In the genomic region with DNA sequence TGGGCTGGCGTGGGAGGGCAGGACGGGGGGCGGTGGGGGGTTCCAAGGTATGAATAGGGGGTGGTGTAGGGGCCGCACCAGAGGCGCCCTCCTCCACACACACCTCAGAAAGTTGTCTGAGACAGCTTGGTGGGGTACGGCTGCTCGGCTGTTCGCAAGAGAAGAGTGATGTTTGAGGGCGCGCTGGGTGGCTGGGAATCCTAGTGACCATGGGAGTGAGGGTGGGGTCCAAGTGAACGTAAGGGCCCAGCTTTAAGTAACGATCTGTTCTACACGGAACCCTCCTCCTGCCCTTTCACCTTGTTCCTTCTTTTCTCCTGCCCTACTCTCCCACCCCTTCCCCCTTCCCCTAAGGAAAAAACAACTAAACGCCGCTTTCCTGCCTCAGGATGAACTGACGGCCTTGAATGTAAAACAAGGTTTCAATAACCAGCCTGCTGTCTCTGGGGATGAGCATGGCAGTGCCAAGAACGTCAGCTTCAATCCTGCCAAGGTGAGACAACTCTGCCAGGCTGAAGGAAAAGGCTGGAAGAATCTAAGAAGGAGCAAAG, we compare ENCODE assay signal across 9 cellular contexts. TPM values are rescaled to one million over a fixed set of nuclear protein-coding genes. Genes with fewer than 3 reads are reported as not detected.
DNase-seq lines count a peak whose midpoint lies in the region; ATAC-seq and TF ChIP-seq lines count a peak whose summit lies in the region.
"Had no signal": no experiment of that assay in that cellular context is flagged by ENCODE, and none has a peak within 500 bp of the region (broad histone marks: within the 10 kb centered on the region; RNA-seq: fewer than 3 reads in every experiment).

No MANE protein-coding gene starts in this region.

- H3K4me1 ChIP-seq in Caco-2 = no peaks in the 10 kb centered on the region
- H3K4me1 ChIP-seq in KMS-11 (ENCODE audit: low read depth, poor library complexity, severe bottlenecking) = peaks cover 6% of the 10 kb centered on the region
- H3K4me1 ChIP-seq in colonic mucosa = no peaks in the 10 kb centered on the region
- H3K4me1 ChIP-seq in mononuclear cell (ENCODE audit: insufficient read depth, low read length) = peaks cover 22% of the 10 kb centered on the region

- POLR2A ChIA-PET in Caco-2 (lab: Charles Lee) = interaction anchor here (0.7 to 2.2 kb wide), 3 partner anchors 12 to 247 kb away, joined by 3 to 8 read pairs (median 4); no protein-coding TSS in a partner anchor

- peak overlapping the region; percentile 45; the same call in 1 of the 2 replicates for H3K4me2 ChIP-seq in KMS-11

- H3K4me3 ChIP-seq in Caco-2 (ENCODE audit: low read depth, low read length) = peak overlapping the region; percentile 71
- H3K4me3 ChIP-seq in KMS-11 (IDR thresholded peaks at IDR 0.05; ENCODE audit: insufficient read depth, low read depth, low read length) = no peak overlapping the region
- peak overlapping the region; percentile 42 for H3K4me3 ChIP-seq in colonic mucosa
- peak overlapping the region; percentile 66 for H3K4me3 ChIP-seq in mononuclear cell (ENCODE audit: low read length)

- no TSS peak for BruUV-seq in Caco-2 (replicated peaks; lab: Mats Ljungman, UMichigan)

- H3K9ac ChIP-seq in KMS-11 = peak overlapping the region; percentile 93; the same call in 1 of the 2 replicates
- peak overlapping the region; percentile 57 to 70 for H3K9ac ChIP-seq in colonic mucosa (ENCODE audit: low read depth in 2 of 2, low read length in 2 of 2)

- H3K27me3 ChIP-seq in Caco-2 (replicated peaks; ENCODE audit: control insufficient read depth, insufficient read depth, low read length) (no peaks in the 10 kb centered on the region), KMS-11 (ENCODE audit: insufficient read depth, low read depth) (no peaks in the 10 kb centered on the region), colonic mucosa (peaks cover 7% of the 10 kb centered on the region), mononuclear cell (ENCODE audit: insufficient read depth, low read length) (no peaks in the 10 kb centered on the region)

- CTCF ChIA-PET in Caco-2 (lab: Charles Lee) = interaction anchor here (1.2 kb wide), 1 partner anchor 18 kb away, joined by 4 read pairs; no protein-coding TSS in a partner anchor

- H3K79me2 ChIP-seq in KMS-11 (ENCODE audit: insufficient read depth, low read depth) = no peaks in the 10 kb centered on the region

- H3K4me3 Mint-ChIP-seq in Caco-2 (ENCODE audit: unreplicated experiment) = peak overlapping the region; percentile 75

- no peaks in the 10 kb centered on the region for H3K9me3 Mint-ChIP-seq in Caco-2 (ENCODE audit: unreplicated experiment)

- H3K36me3 Mint-ChIP-seq in Caco-2 (ENCODE audit: insufficient read depth, unreplicated experiment) = peaks cover 7% of the 10 kb centered on the region

- no peaks in the 10 kb centered on the region for H3K4me1 Mint-ChIP-seq in Caco-2 (ENCODE audit: low read depth, unreplicated experiment)

- H2AFZ ChIP-seq in KMS-11 (ENCODE audit: low read depth) = no peak overlapping the region

- no peaks in the 10 kb centered on the region for H4K20me1 ChIP-seq in KMS-11 (ENCODE audit: insufficient read depth)

- H3K9me3 ChIP-seq in Caco-2 (no peaks in the 10 kb centered on the region), colonic mucosa (no peaks in the 10 kb centered on the region), mononuclear cell (ENCODE audit: low read depth, low read length) (no peaks in the 10 kb centered on the region)

- ATAC-seq in HG03097 (IDR thresholded peaks at IDR 0.05; ENCODE audit: low FRiP score, unreplicated experiment) = no peak

- TF ChIP-seq CTCF in Caco-2 (IDR thresholded peaks at IDR 0.05; ENCODE audit: insufficient read depth in 1 of 2, low read depth in 1 of 2, low read length in 1 of 2, severe bottlenecking in 1 of 2, unreplicated experiment in 1 of 2) (no peak), KMS-11 (conservative IDR thresholded peaks at IDR 0.05; ENCODE audit: low read depth, low read length) (no peak), colonic mucosa (IDR thresholded peaks at IDR 0.05) (no peak)

- peak overlapping the region; percentile 69; the same call in 1 of the 2 replicates for H3K27ac ChIP-seq in KMS-11
- peak overlapping the region; percentile 65 for H3K27ac ChIP-seq in colonic mucosa

- DNase-seq in Caco-2 (no peak), colonic mucosa (peak; percentile 32), NOMO-1 (lab: John Stamatoyannopoulos, UW; ENCODE audit: unreplicated experiment in 2 of 2) (no peak), HT-29 (ENCODE audit: low spot score) (no peak)
- DNase-seq in stimulated activated CD4-positive, alpha-beta T cell treated with anti-CD3 and anti-CD28 coated beads, Interleukin-1b, Interleukin-23, amount 100 ng/mL, for 48 hours = no peak

- H3K27ac Mint-ChIP-seq in Caco-2 (ENCODE audit: unreplicated experiment) = peak overlapping the region; percentile 64

- intact Hi-C loops in Caco-2 (cut with micrococcal nuclease; ENCODE audit: unreplicated experiment) (loop anchor here (1.0 kb wide), 1 partner anchor 51 kb away; a partner anchor contains a TSS), colonic mucosa (cut with DNase I) (no loop called here)

- no peaks in the 10 kb centered on the region for H3K27me3 Mint-ChIP-seq in Caco-2 (ENCODE audit: insufficient read depth, unreplicated experiment)

- H3K36me3 ChIP-seq in Caco-2 (ENCODE audit: control insufficient read depth, insufficient read depth, low read length) (no peaks in the 10 kb centered on the region; the same call in none of the 2 replicates), KMS-11 (ENCODE audit: insufficient read depth) (no peaks in the 10 kb centered on the region), colonic mucosa (no peaks in the 10 kb centered on the region)

RNA-seq across cellular contexts. Expression of a gene that starts 0.7 kb away (rescaled TPM):
- total RNA-seq in Caco-2 (2022) (44.1 and 55.4 TPM in 2 replicates), colonic mucosa (10 to 100 TPM; 35.1 to 39.7 TPM), mononuclear cell (21.8 TPM)
- total RNA-seq in HT-29 (2014; rRNA removed; shearing (Covaris generic)) = 21.4 and 36.2 TPM in 2 replicates

RNA-seq across cellular contexts. Expression of a gene that starts 7.7 kb away (rescaled TPM):
- total RNA-seq in Caco-2 (2022) = 5.1 and 9.6 TPM in 2 replicates
- 10 to 100 TPM; 46.0 to 61.0 TPM for total RNA-seq in colonic mucosa
- total RNA-seq in mononuclear cell = 117 TPM
- total RNA-seq in HT-29 (2014; rRNA removed; shearing (Covaris generic)) = 0.08 TPM in 1 of 2 replicates, not detected in the other
- total RNA-seq: HT1080 had no signal

RNA-seq across cellular contexts. Expression of a gene that starts 12.5 kb away (rescaled TPM):
- 1.5 TPM in 1 of 2 replicates, not detected in the other for total RNA-seq in Caco-2 (2022)
- not detected for total RNA-seq in colonic mucosa
- 22.4 TPM for total RNA-seq in mononuclear cell
- not detected in 2 replicates for total RNA-seq in HT-29 (2014; rRNA removed; shearing (Covaris generic))
- total RNA-seq: HT1080 had no signal

RNA-seq across cellular contexts. Expression of a gene that starts 23.4 kb away (rescaled TPM):
- total RNA-seq in Caco-2 (2022) (13.7 and 17.4 TPM in 2 replicates), colonic mucosa (10 to 100 TPM; 23.4 to 47.4 TPM), mononuclear cell (14.0 TPM)
- 9.4 and 11.1 TPM in 2 replicates for total RNA-seq in HT-29 (2014; rRNA removed; shearing (Covaris generic))

RNA-seq across cellular contexts. Expression of a gene that starts 25.6 kb away (rescaled TPM):
- total RNA-seq in Caco-2 (2022) (0.61 and 0.67 TPM in 2 replicates), colonic mucosa (under 1 TPM; 0.67 to 0.82 TPM), mononuclear cell (2.6 TPM)
- 0.13 TPM in 1 of 2 replicates, not detected in the other for total RNA-seq in HT-29 (2014; rRNA removed; shearing (Covaris generic))
